Comparison of ENCODE assay signal across 15 cellular contexts in the genomic region with DNA sequence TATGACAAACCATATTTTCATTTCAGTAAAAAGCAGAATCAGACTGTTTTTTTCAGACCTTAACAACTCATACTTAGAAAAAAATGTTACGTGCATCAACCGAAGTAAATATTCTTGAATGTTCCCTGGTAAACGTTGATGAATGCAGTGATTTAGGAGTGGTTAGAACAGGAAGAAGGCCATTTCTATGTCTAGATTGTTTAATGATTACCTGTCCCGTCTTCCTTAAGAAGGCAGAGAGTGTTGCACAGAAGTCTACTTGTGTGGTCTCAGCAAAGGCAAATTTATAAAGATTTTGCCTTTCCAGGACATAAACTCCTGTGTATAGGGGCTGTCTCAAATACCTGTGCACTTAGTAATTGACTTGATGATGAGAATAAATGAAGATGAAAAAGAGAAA.
"Had no signal": no experiment of that assay in that cellular context is flagged by ENCODE, and none has a peak within 500 bp of the region (broad histone marks: within the 10 kb centered on the region; RNA-seq: fewer than 3 reads in every experiment).

No MANE protein-coding gene starts in this region.

- H3K27ac Mint-ChIP-seq: activated CD4-positive, alpha-beta T cell treated with anti-CD3 and anti-CD28 coated beads for 36 hours; activated naive CD8-positive, alpha-beta T cell; activated T-helper 1 cell treated with anti-CD3 and anti-CD28 coated beads, Interleukin-12 subunit alpha, Interleukin-12 subunit beta, Interleukin-2, Interleukin-4 antibody, amounts not matched to agents 30 ng/mL and 10 ng/mL and 1 ng/mL, durations not matched to agents 14 hours and 24 hours and 36 hours; effector memory CD8-positive, alpha-beta T cell; naive thymus-derived CD8-positive, alpha-beta T cell; WTC11 had no signal

- DNase-seq: activated CD4-positive, alpha-beta T cell treated with anti-CD3 and anti-CD28 coated beads for 36 hours; activated CD4-positive, alpha-beta T cell treated with anti-CD3 and anti-CD28 coated beads, Interleukin-2, amount 50 U/mL, for 48 hours; activated T-cell treated with anti-CD3 and anti-CD28 coated beads for 4 hours; amygdala; effector memory CD8-positive, alpha-beta T cell; foreskin fibroblast; hypothalamus; islet precursor cell; naive thymus-derived CD8-positive, alpha-beta T cell; stimulated activated naive CD4-positive, alpha-beta T cell; SW 1271 had no signal

- H3K4me3 Mint-ChIP-seq: activated CD4-positive, alpha-beta T cell treated with anti-CD3 and anti-CD28 coated beads for 36 hours; activated naive CD8-positive, alpha-beta T cell; activated T-helper 1 cell treated with anti-CD3 and anti-CD28 coated beads, Interleukin-12 subunit alpha, Interleukin-12 subunit beta, Interleukin-2, Interleukin-4 antibody, amounts not matched to agents 30 ng/mL and 10 ng/mL and 1 ng/mL, durations not matched to agents 14 hours and 24 hours and 36 hours; effector memory CD8-positive, alpha-beta T cell; memory B cell; naive thymus-derived CD8-positive, alpha-beta T cell; WTC11 had no signal

- H3K27me3 Mint-ChIP-seq: activated CD4-positive, alpha-beta T cell treated with anti-CD3 and anti-CD28 coated beads for 36 hours; activated naive CD8-positive, alpha-beta T cell; naive thymus-derived CD8-positive, alpha-beta T cell had no signal

- H3K36me3 Mint-ChIP-seq: memory B cell; naive thymus-derived CD8-positive, alpha-beta T cell; WTC11 had no signal

- H3K4me1 Mint-ChIP-seq: memory B cell had no signal

- H3K9me3 Mint-ChIP-seq: activated T-helper 1 cell treated with anti-CD3 and anti-CD28 coated beads, Interleukin-12 subunit alpha, Interleukin-12 subunit beta, Interleukin-2, Interleukin-4 antibody, amounts not matched to agents 30 ng/mL and 10 ng/mL and 1 ng/mL, durations not matched to agents 14 hours and 24 hours and 36 hours; effector memory CD8-positive, alpha-beta T cell; memory B cell; naive thymus-derived CD8-positive, alpha-beta T cell had no signal

- ATAC-seq: activated CD4-positive, alpha-beta T cell treated with anti-CD3 and anti-CD28 coated beads for 36 hours; effector memory CD8-positive, alpha-beta T cell; naive thymus-derived CD8-positive, alpha-beta T cell; WTC11 had no signal
